In the genomic region with DNA sequence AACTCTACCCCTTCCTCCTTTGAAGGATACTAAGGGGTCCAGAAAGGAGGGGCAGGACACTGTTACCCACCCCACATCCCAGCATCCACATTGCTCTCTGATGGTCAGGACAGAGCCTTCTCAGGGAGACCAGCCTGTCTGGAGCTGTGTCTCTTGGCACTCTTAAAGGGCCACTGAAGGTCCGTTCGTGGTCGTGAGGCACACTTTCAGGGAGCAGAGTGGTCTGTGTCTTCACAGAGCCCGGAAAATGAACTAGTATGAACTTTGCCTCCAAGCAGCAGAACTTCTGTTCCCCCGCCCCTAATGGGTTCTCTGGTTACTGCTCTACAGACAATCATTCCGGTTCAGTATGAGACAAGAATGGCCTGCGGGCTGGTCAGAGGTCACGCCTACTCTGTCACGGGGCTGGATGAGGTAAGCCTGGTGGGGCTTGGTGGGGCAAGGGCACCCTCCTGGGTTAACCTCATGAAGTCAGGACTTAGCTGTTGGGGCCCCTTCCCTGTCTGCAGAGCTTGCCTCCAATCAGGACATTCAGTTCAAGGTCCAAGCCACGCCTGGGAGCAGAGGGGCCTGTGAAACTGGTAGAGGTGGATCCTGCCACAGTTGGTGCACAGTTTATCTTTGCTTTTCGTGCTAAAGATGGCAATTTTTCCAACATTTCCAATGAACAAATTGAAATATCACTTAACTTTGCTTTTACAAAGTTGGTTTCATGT, we compare ENCODE assay signal across 22 cellular contexts. TPM values are rescaled to one million over a fixed set of nuclear protein-coding genes. Genes with fewer than 3 reads are reported as not detected.
DNase-seq lines count a peak whose midpoint lies in the region; ATAC-seq, FAIRE-seq and TF ChIP-seq lines count a peak whose summit lies in the region.
"Had no signal": no experiment of that assay in that cellular context is flagged by ENCODE, and none has a peak within 500 bp of the region (broad histone marks: within the 10 kb centered on the region; RNA-seq: fewer than 3 reads in every experiment).

No MANE protein-coding gene starts in this region.

- BruUV-seq in HepG2 (replicated peaks; lab: Mats Ljungman, UMichigan) = no TSS peak

- DNase-seq in HepG2 (ENCODE audit: low spot score) (peak; percentile 98), right lobe of liver (no peak), mucosa of gallbladder (ENCODE audit: low spot score) (peak; percentile 38), upper lobe of right lung (no peak), NAMALWA (ENCODE audit: low spot score) (no peak), AG08396 (ENCODE audit: low spot score) (no peak)
- DNase-seq: activated naive CD4-positive, alpha-beta T cell treated with anti-CD3 and anti-CD28 coated beads for 36 hours; activated T-cell treated with anti-CD3 and anti-CD28 coated beads, Interleukin-2, amount 50 U/mL, for 48 hours; BE2C; HFFc6; MG63; naive thymus-derived CD4-positive, alpha-beta T cell; NCI-H146; NCI-H524 treated with DMSO at 0.1 percent for 48 hours; stimulated activated CD4-positive, alpha-beta T cell treated with anti-CD3 and anti-CD28 coated beads, Interleukin-15, amount 100 ng/mL, for 24 hours had no signal

- FAIRE-seq in HepG2 (lab: Jason Lieb, UNC) = peak; percentile 100
- FAIRE-seq: islet of Langerhans had no signal

- in situ Hi-C loops in HepG2 (cut with HindIII; ENCODE audit: extremely low pct_ligation_motif_present, low pct_unique_long_range_greater_than_20kb) = no loop called here

- WGBS in HepG2 (ENCODE audit: low lambda C conversion rate) = 0% methylated on average over 4 of the region's 11 CpGs
- 73% methylated on average over 6 of the region's 11 CpGs for WGBS in right lobe of liver (ENCODE audit: insufficient coverage, low coverage, low lambda C conversion rate, missing lambda C conversion rate)

- TF ChIP-seq POLR2A in HepG2 (IDR thresholded peaks at IDR 0.05; ENCODE audit: insufficient read depth in 1 of 2, low read depth in 2 of 2, low read length in 2 of 2) (peak; percentile 80 to 95), right lobe of liver (IDR thresholded peaks at IDR 0.05) (no peak)

- TF ChIP-seq CTCF in HepG2 (CRISPR knock-in tag; IDR thresholded peaks at IDR 0.05) (peak; percentile 38; the same call in 1 of the 2 replicates), right lobe of liver (IDR thresholded peaks at IDR 0.05) (no peak), upper lobe of right lung (IDR thresholded peaks at IDR 0.05) (no peak)

- peak overlapping the region; percentile 100 for H3K27ac ChIP-seq in HepG2 (ENCODE audit: extremely low read length, insufficient read depth, low read length)
- no peak overlapping the region for H3K27ac ChIP-seq in right lobe of liver
- peak overlapping the region; percentile 89 for H3K27ac ChIP-seq in duodenal mucosa (ENCODE audit: low read depth, low read length)
- no peak overlapping the region for H3K27ac ChIP-seq in upper lobe of right lung
- H3K27ac ChIP-seq: cardiac muscle cell, epithelial cell of prostate, right atrium auricular region had no signal

- peak; percentile 32; the same call in 1 of the 2 replicates for TF ChIP-seq RAD21 in HepG2 (CRISPR knock-in tag; IDR thresholded peaks at IDR 0.05)

- POLR2A ChIA-PET in HepG2 (lab: Yijun Ruan, JAX) = interaction anchor here (0.6 to 2.8 kb wide), 25 partner anchors 10 to 405 kb away, joined by 3 to 28 read pairs (median 4); partner anchors contain the start of genes GANC, HAUS2, LRRC57 and SNAP23

- H3K4me3 ChIP-seq in HepG2 (replicated peaks in 1 of 3; ENCODE audit: insufficient read depth in 1 of 3, low read depth in 2 of 3, low read length in 3 of 3) (peak overlapping the region; percentile 48 to 74 (median 50); a peak in 5 of 6 replicates), right lobe of liver (no peak overlapping the region), duodenal mucosa (ENCODE audit: low read depth in 1 of 2, low read length in 2 of 2) (peak overlapping the region; percentile 53 to 54), upper lobe of right lung (no peak overlapping the region)
- H3K4me3 ChIP-seq: cardiac muscle cell, MG63, right atrium auricular region had no signal

- intact Hi-C loops in HepG2 (cut with micrococcal nuclease; ENCODE audit: unreplicated experiment) = loop anchor here (1.0 kb wide), 1 partner anchor 326 kb away; no protein-coding TSS in a partner anchor
- intact Hi-C loops in right lobe of liver (cut with DNase I) = no loop called here
- intact Hi-C loops in upper lobe of right lung (cut with DNase I) = no loop called here

- no peaks in the 10 kb centered on the region for H3K27me3 ChIP-seq in HepG2 (ENCODE audit: control insufficient read depth in 1 of 2, insufficient read depth in 2 of 2, low read length in 2 of 2)
- no peaks in the 10 kb centered on the region for H3K27me3 ChIP-seq in right lobe of liver
- H3K27me3 ChIP-seq in duodenal mucosa (ENCODE audit: control insufficient read depth in 1 of 2, insufficient read depth in 2 of 2, low read length in 2 of 2) = no peaks in the 10 kb centered on the region
- no peaks in the 10 kb centered on the region for H3K27me3 ChIP-seq in upper lobe of right lung
- H3K27me3 ChIP-seq: BE2C, cardiac muscle cell, MG63, right atrium auricular region had no signal

- H4K20me1 ChIP-seq in HepG2 (ENCODE audit: insufficient read depth, low read length) = no peaks in the 10 kb centered on the region

- ATAC-seq in HepG2 (peak; percentile 99), right lobe of liver (no peak), upper lobe of right lung (peak; percentile 48), HG02588 (IDR thresholded peaks at IDR 0.05; ENCODE audit: unreplicated experiment) (no peak)
- ATAC-seq: naive thymus-derived CD4-positive, alpha-beta T cell had no signal

- peak overlapping the region; percentile 100 for H3K4me2 ChIP-seq in HepG2 (ENCODE audit: low read depth, low read length)

- H3K9ac ChIP-seq in HepG2 (ENCODE audit: insufficient read depth, low read depth, low read length) (peak overlapping the region; percentile 98), duodenal mucosa (ENCODE audit: low read depth in 1 of 2, low read length in 2 of 2) (peak overlapping the region; percentile 72 to 74)

- TF ChIP-seq EP300 in HepG2 (IDR thresholded peaks at IDR 0.05; ENCODE audit: low read depth in 2 of 2, low read length in 2 of 2) (peak; percentile 62 to 72; a peak in 2 of 4 replicates), HepG2 (CRISPR knock-in tag; IDR thresholded peaks at IDR 0.05; ENCODE audit: borderline replicate concordance) (peak; percentile 61; the same call in 1 of the 2 replicates)

- peak overlapping the region; percentile 20 for H2AFZ ChIP-seq in HepG2 (ENCODE audit: low read length)

- H3K4me1 ChIP-seq in HepG2 (ENCODE audit: insufficient read depth, low read length) (peaks cover 59% of the 10 kb centered on the region), right lobe of liver (no peaks in the 10 kb centered on the region), duodenal mucosa (ENCODE audit: control insufficient read depth in 1 of 2, insufficient read depth in 2 of 2, low read length in 2 of 2) (peaks cover 11 to 13% of the 10 kb centered on the region in 2 donors), upper lobe of right lung (no peaks in the 10 kb centered on the region)
- H3K4me1 ChIP-seq: BE2C, right atrium auricular region had no signal

- CTCF ChIA-PET in HepG2 (lab: Yijun Ruan, JAX; ENCODE audit: low intra/inter-chr PET ratio, low total read pairs) = no interaction called here

- H3K9me3 ChIP-seq in HepG2 (ENCODE audit: low read length) (no peaks in the 10 kb centered on the region), right lobe of liver (no peaks in the 10 kb centered on the region), duodenal mucosa (ENCODE audit: control insufficient read depth in 1 of 2, low read length in 2 of 2) (no peaks in the 10 kb centered on the region), upper lobe of right lung (no peaks in the 10 kb centered on the region)
- H3K9me3 ChIP-seq: BE2C, MG63, right atrium auricular region had no signal

- no peaks in the 10 kb centered on the region for H3K36me3 ChIP-seq in HepG2 (replicated peaks in 1 of 2; ENCODE audit: control insufficient read depth in 1 of 2, insufficient read depth in 2 of 2, low read length in 2 of 2)
- no peaks in the 10 kb centered on the region for H3K36me3 ChIP-seq in right lobe of liver
- no peaks in the 10 kb centered on the region for H3K36me3 ChIP-seq in duodenal mucosa (ENCODE audit: control insufficient read depth in 1 of 2, insufficient read depth in 2 of 2, low read length in 2 of 2)
- peaks cover 12% of the 10 kb centered on the region for H3K36me3 ChIP-seq in upper lobe of right lung
- H3K36me3 ChIP-seq: BE2C, MG63, right atrium auricular region had no signal

- H3K79me2 ChIP-seq in HepG2 (ENCODE audit: insufficient read depth, low read length) = no peaks in the 10 kb centered on the region

RNA-seq across cellular contexts. Expression of gene CAPN3, which starts 33.2 kb away (rescaled TPM):
- 0.90 and 1.3 TPM in 2 replicates for total RNA-seq in HepG2 (2016; rRNA removed; fragmentation: Illumina TruSeq; extraction: Trizol)
- total RNA-seq in HepG2 (2016; cell fraction: cytosol; rRNA removed; fragmentation: Illumina TruSeq; extraction: Trizol; ENCODE audit: low read depth) = 0.51 and 0.71 TPM in 2 replicates
- total RNA-seq in HepG2 (2016; cell fraction: insoluble cytoplasmic fraction; rRNA removed; fragmentation: Illumina TruSeq; extraction: Trizol) = 0.61 and 1.3 TPM in 2 replicates
- total RNA-seq in HepG2 (2016; cell fraction: membrane; rRNA removed; fragmentation: Illumina TruSeq; extraction: Trizol) = 1.4 TPM in 2 replicates
- total RNA-seq in HepG2 (2016; cell fraction: nucleus; rRNA removed; fragmentation: Illumina TruSeq; extraction: Trizol) = 1.7 and 2.9 TPM in 2 replicates
- polyA plus RNA-seq in HepG2 (2011; rRNA removed) = 3.7 and 4.6 TPM in 2 replicates
- polyA plus RNA-seq in HepG2 (2011; cell fraction: cytosol; rRNA removed) = 2.0 and 3.1 TPM in 2 replicates
- 15.5 and 18.2 TPM in 2 replicates for polyA plus RNA-seq in HepG2 (2011; cell fraction: nucleus; rRNA removed)
- 1.5 and 2.8 TPM in 2 replicates for polyA plus RNA-seq in HepG2 (2012)
- polyA plus RNA-seq in HepG2 (2016; cell fraction: cytosol; fragmentation: Illumina TruSeq; extraction: Trizol; ENCODE audit: low read depth) = 0.97 and 0.99 TPM in 2 replicates
- 1.1 and 2.3 TPM in 2 replicates for polyA plus RNA-seq in HepG2 (2016; cell fraction: insoluble cytoplasmic fraction; fragmentation: Illumina TruSeq; extraction: Trizol; ENCODE audit: low read depth)
- polyA plus RNA-seq in HepG2 (2016; cell fraction: membrane; fragmentation: Illumina TruSeq; extraction: Trizol; ENCODE audit: low read depth) = 0.72 and 1.1 TPM in 2 replicates
- polyA plus RNA-seq in HepG2 (2016; cell fraction: nucleus; fragmentation: Illumina TruSeq; extraction: Trizol; ENCODE audit: insufficient read depth, low read depth) = 3.9 and 5.1 TPM in 2 replicates
- 1.6 and 2.5 TPM in 2 replicates for polyA minus RNA-seq in HepG2 (2011; rRNA and poly(A)+ RNA removed; ENCODE audit: low replicate concordance)
- polyA minus RNA-seq in HepG2 (2011; cell fraction: cytosol; rRNA and poly(A)+ RNA removed) = 0.79 and 1.1 TPM in 2 replicates
- polyA minus RNA-seq in HepG2 (2011; cell fraction: nucleus; rRNA and poly(A)+ RNA removed) = 1.6 and 2.1 TPM in 2 replicates
- 10 to 100 TPM in 3 of 6 experiments, 1 to 10 TPM in 3; 3.2 to 25.9 (median 13.3) TPM for total RNA-seq in right lobe of liver
- 8.1 TPM for total RNA-seq in mucosa of gallbladder
- 45.4 TPM for total RNA-seq in upper lobe of right lung
- total RNA-seq: A172 had no signal

Comparison
In these comparisons a context has a peak if more than half of its experiments do, and no peak if none do; other contexts are left out.
1. ATAC-seq: peak in HepG2 (single experiment) and upper lobe of right lung (single experiment); none in right lobe of liver (0 of 4) and HG02588 (single experiment).
2. DNase-seq: peak in HepG2 (single experiment) and mucosa of gallbladder (single experiment); none in right lobe of liver (0 of 3), upper lobe of right lung (single experiment), NAMALWA (single experiment) and AG08396 (single experiment).
3. H3K27ac ChIP-seq: peak in HepG2 (single experiment) and duodenal mucosa (single experiment); none in right lobe of liver (0 of 3) and upper lobe of right lung (single experiment).
4. H3K4me3 ChIP-seq: peak in HepG2 (3 of 3) and duodenal mucosa (2 of 2); none in right lobe of liver (0 of 3) and upper lobe of right lung (single experiment).